In the genomic region with DNA sequence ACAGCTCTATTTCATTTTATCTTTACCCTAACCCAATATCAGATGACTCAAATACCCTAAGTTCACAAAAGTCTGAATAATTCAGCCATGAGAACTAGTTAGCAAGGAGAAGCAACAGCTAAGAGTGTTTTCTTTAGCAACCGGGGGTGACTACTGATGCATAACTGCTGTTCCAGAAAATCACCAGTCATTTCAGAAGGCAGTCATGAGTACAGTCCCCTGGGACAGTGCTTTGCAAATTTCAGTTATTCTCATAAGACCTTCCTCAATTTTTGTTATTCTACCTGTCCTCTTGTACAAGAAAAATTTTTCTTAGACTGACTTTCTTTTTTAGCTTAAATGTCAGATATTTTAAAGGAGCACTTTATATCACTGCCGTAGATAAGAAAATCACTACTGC, we compare ENCODE assay signal across 8 cellular contexts. TPM values are rescaled to one million over a fixed set of nuclear protein-coding genes. Genes with fewer than 3 reads are reported as not detected.
DNase-seq lines count a peak whose midpoint lies in the region; ATAC-seq and TF ChIP-seq lines count a peak whose summit lies in the region.

No MANE protein-coding gene starts in this region.

- no peak for TF ChIP-seq CTCF in ascending aorta (IDR thresholded peaks at IDR 0.05)

- H3K9me3 ChIP-seq in neuronal stem cell (replicated peaks in 1 of 2; ENCODE audit: control insufficient read depth in 2 of 2, insufficient read depth in 1 of 2, low read depth in 1 of 2, low read length in 2 of 2): no peaks in the 10 kb centered on the region
- H3K9me3 ChIP-seq in ascending aorta: no peaks in the 10 kb centered on the region

- H3K4me2 ChIP-seq in neuronal stem cell (ENCODE audit: insufficient read depth, low read length, poor library complexity, severe bottlenecking): no peak overlapping the region

- no peak overlapping the region for H4K8ac ChIP-seq in neuronal stem cell (ENCODE audit: low read depth, low read length)

- peak overlapping the region; percentile 75 for H2AFZ ChIP-seq in neuronal stem cell (ENCODE audit: low read length)

- no peak overlapping the region for H3K23ac ChIP-seq in neuronal stem cell (ENCODE audit: low read depth, low read length, poor library complexity)

- no CpG with 5 or more reads among the region's 2 CpGs for WGBS in neuronal stem cell (ENCODE audit: extremely low coverage in 2 of 2, insufficient read length in 2 of 2, insufficient replicate concordance in 1 of 2), 2 donors

- H2BK5ac ChIP-seq in neuronal stem cell (ENCODE audit: low read length): no peak overlapping the region

- H2BK120ac ChIP-seq in neuronal stem cell (ENCODE audit: low read depth, low read length): no peak overlapping the region

- no peak overlapping the region for H2BK15ac ChIP-seq in neuronal stem cell (ENCODE audit: low read length)

- H3K9ac ChIP-seq in neuronal stem cell (ENCODE audit: low read depth, low read length, poor library complexity): no peak overlapping the region

- no peak overlapping the region for H3K18ac ChIP-seq in neuronal stem cell (ENCODE audit: low read length)

- H3K4me1 ChIP-seq in neuronal stem cell (ENCODE audit: control insufficient read depth in 2 of 2, insufficient read depth in 1 of 2, low read depth in 1 of 2, low read length in 2 of 2): no peaks in the 10 kb centered on the region
- H3K4me1 ChIP-seq in ascending aorta: no peaks in the 10 kb centered on the region

- no peaks in the 10 kb centered on the region for H3K79me1 ChIP-seq in neuronal stem cell (ENCODE audit: low read depth, low read length)

- H3K36me3 ChIP-seq in neuronal stem cell (replicated peaks in 1 of 2; ENCODE audit: control insufficient read depth in 2 of 2, insufficient read depth in 2 of 2, low read length in 2 of 2): no peaks in the 10 kb centered on the region
- no peaks in the 10 kb centered on the region for H3K36me3 ChIP-seq in ascending aorta

- intact Hi-C loops in ascending aorta (cut with DNase I): no loop called here

- peak; percentile 9 to 57 for DNase-seq in NCI-H526 (lab: John Stamatoyannopoulos, UW)
- no peak for DNase-seq in neuronal stem cell (ENCODE audit: low spot score)
- no peak for DNase-seq in ascending aorta (ENCODE audit: low spot score in 2 of 2)
- no peak for DNase-seq in T-helper 2 cell
- no peak for DNase-seq in activated CD8-positive, alpha-beta memory T cell treated with anti-CD3 and anti-CD28 coated beads for 24 hours
- DNase-seq in NCI-H1417 treated with DMSO at 0.1 percent for 48 hours (lab: John Stamatoyannopoulos, UW): no peak

- H3K4ac ChIP-seq in neuronal stem cell (ENCODE audit: low read length): no peak overlapping the region

- H2AK5ac ChIP-seq in neuronal stem cell (ENCODE audit: low read depth, low read length): no peak overlapping the region

- no peak overlapping the region for H4K91ac ChIP-seq in neuronal stem cell (ENCODE audit: low read depth, low read length, poor library complexity)

- H3K14ac ChIP-seq in neuronal stem cell (ENCODE audit: low read length): no peak overlapping the region

- no peak overlapping the region for H3K27ac ChIP-seq in neuronal stem cell (replicated peaks; ENCODE audit: low read length)
- no peak overlapping the region for H3K27ac ChIP-seq in ascending aorta

- ATAC-seq in GM19023 (IDR thresholded peaks at IDR 0.05; ENCODE audit: unreplicated experiment): peak; percentile 98
- peak; percentile 99 for ATAC-seq in HG02870 (IDR thresholded peaks at IDR 0.05; ENCODE audit: unreplicated experiment)

- H3K4me3 ChIP-seq in neuronal stem cell (ENCODE audit: low read length in 2 of 2) (no peak overlapping the region), ascending aorta (no peak overlapping the region)

- H3K27me3 ChIP-seq in neuronal stem cell (ENCODE audit: control insufficient read depth in 3 of 3, insufficient read depth in 3 of 3, low read depth in 1 of 3, low read length in 3 of 3) (no peaks in the 10 kb centered on the region), ascending aorta (no peaks in the 10 kb centered on the region)

- no peak overlapping the region for H2BK12ac ChIP-seq in neuronal stem cell (ENCODE audit: low read length)

RNA-seq across cellular contexts. Expression of gene BANK1, which starts 16.4 kb away (rescaled TPM):
- polyA plus RNA-seq in neuronal stem cell (2013, experiment 1 of 2): 0.52 TPM
- 0.44 TPM for polyA plus RNA-seq in neuronal stem cell (2013, experiment 2 of 2)
- not detected for total RNA-seq in ascending aorta

Comparison
In these comparisons a context has a peak if more than half of its experiments do, and no peak if none do; other contexts are left out.
1. DNase-seq: peak in NCI-H526 (2 of 2); none in neuronal stem cell (single experiment), ascending aorta (0 of 2), T-helper 2 cell (0 of 5), activated CD8-positive, alpha-beta memory T cell treated with anti-CD3 and anti-CD28 coated beads for 24 hours (single experiment) and NCI-H1417 treated with DMSO at 0.1 percent for 48 hours (single experiment).